Comparison of ENCODE assay signal across 21 cellular contexts in genomic region chr7:24291271-24291670, GRCh38. TPM values are rescaled to one million over a fixed set of nuclear protein-coding genes. Genes with fewer than 3 reads are reported as not detected.
"Had no signal": no experiment of that assay in that cellular context is flagged by ENCODE, and none has a peak within 500 bp of the region (broad histone marks: within the 10 kb centered on the region; RNA-seq: fewer than 3 reads in every experiment).

No MANE protein-coding gene starts in this region.

- H3K27ac Mint-ChIP-seq: activated CD8-positive, alpha-beta T cell treated with anti-CD3 and anti-CD28 coated beads for 36 hours; activated naive CD4-positive, alpha-beta T cell treated with anti-CD3 and anti-CD28 coated beads, Interleukin-2, amount 10 ng/mL, durations not matched to agents 7 days and 5 days; activated naive CD8-positive, alpha-beta T cell treated with anti-CD3 and anti-CD28 coated beads for 36 hours; activated T-cell treated with anti-CD3 and anti-CD28 coated beads, Interleukin-2, amount 50 U/mL, for 72 hours; activated T-helper 2 cell treated with anti-CD3 and anti-CD28 coated beads, Interferon-gamma antibody, Interleukin-2, Interleukin-4, amounts not matched to agents 10 μg/mL and 5 μg/mL and 100 μg/mL, durations not matched to agents 14 hours and 24 hours and 36 hours; T-helper 2 cell treated with Interferon-gamma antibody and Interleukin-4, amounts not matched to agents 5 μg/mL and 100 μg/mL, for 36 hours had no signal

- DNase-seq: activated CD4-positive, alpha-beta T cell treated with anti-CD3 and anti-CD28 coated beads for 4 hours; activated CD8-positive, alpha-beta memory T cell treated with anti-CD3 and anti-CD28 coated beads, Interleukin-2, amount 50 U/mL, for 4 hours; activated CD8-positive, alpha-beta T cell treated with anti-CD3 and anti-CD28 coated beads for 36 hours; activated gamma-delta T cell treated with Interleukin-2 at 50 U/mL for 16 hours; activated naive CD4-positive, alpha-beta T cell treated with anti-CD3 and anti-CD28 coated beads, Interleukin-2, amount 10 ng/mL, durations not matched to agents 7 days and 5 days; activated naive CD8-positive, alpha-beta T cell treated with anti-CD3 and anti-CD28 coated beads for 36 hours; activated T-cell treated with anti-CD3 and anti-CD28 coated beads, Interleukin-2, amount 50 U/mL, for 72 hours; caudate nucleus; NCI-H1105 treated with DMSO at 0.1 percent for 48 hours; NCI-H1436 treated with DMSO at 0.1 percent for 48 hours; NCI-H187; NCI-H2081; NCI-H446; NCI-H524; T-helper 1 cell had no signal

- ATAC-seq: activated CD4-positive, CD25-positive, alpha-beta regulatory T cell treated with anti-CD3 and anti-CD28 coated beads, Interleukin-2, amount 50 U/mL, for 24 hours; activated CD8-positive, alpha-beta T cell treated with anti-CD3 and anti-CD28 coated beads for 36 hours; activated T-cell treated with anti-CD3 and anti-CD28 coated beads, Interleukin-2, amount 50 U/mL, for 72 hours; Right ventricle myocardium inferior had no signal

- H3K4me3 ChIP-seq: SK-N-MC had no signal

- H3K27ac ChIP-seq: SK-N-MC had no signal

- H3K4me3 Mint-ChIP-seq: activated CD8-positive, alpha-beta T cell treated with anti-CD3 and anti-CD28 coated beads for 36 hours; activated naive CD4-positive, alpha-beta T cell treated with anti-CD3 and anti-CD28 coated beads, Interleukin-2, amount 10 ng/mL, durations not matched to agents 7 days and 5 days; activated naive CD8-positive, alpha-beta T cell treated with anti-CD3 and anti-CD28 coated beads for 36 hours; activated T-cell treated with anti-CD3 and anti-CD28 coated beads, Interleukin-2, amount 50 U/mL, for 72 hours; T-helper 2 cell treated with Interferon-gamma antibody and Interleukin-4, amounts not matched to agents 5 μg/mL and 100 μg/mL, for 36 hours had no signal

- H3K36me3 Mint-ChIP-seq: activated naive CD4-positive, alpha-beta T cell treated with anti-CD3 and anti-CD28 coated beads, Interleukin-2, amount 10 ng/mL, durations not matched to agents 7 days and 5 days; activated naive CD8-positive, alpha-beta T cell treated with anti-CD3 and anti-CD28 coated beads for 36 hours had no signal

RNA-seq across cellular contexts. Expression of gene NPY, which starts 7.3 kb away (rescaled TPM):
- total RNA-seq: activated CD8-positive, alpha-beta T cell treated with anti-CD3 and anti-CD28 coated beads for 36 hours; activated naive CD8-positive, alpha-beta T cell treated with anti-CD3 and anti-CD28 coated beads for 36 hours; activated T-cell treated with anti-CD3 and anti-CD28 coated beads, Interleukin-2, amount 50 U/mL, for 72 hours; activated T-helper 2 cell treated with anti-CD3 and anti-CD28 coated beads, Interferon-gamma antibody, Interleukin-2, Interleukin-4, amounts not matched to agents 10 μg/mL and 5 μg/mL and 100 μg/mL, durations not matched to agents 14 hours and 24 hours and 36 hours; Right ventricle myocardium inferior; RPMI7951 had no signal
